Comparison of ENCODE assay signal across 10 cellular contexts in the genomic region with DNA sequence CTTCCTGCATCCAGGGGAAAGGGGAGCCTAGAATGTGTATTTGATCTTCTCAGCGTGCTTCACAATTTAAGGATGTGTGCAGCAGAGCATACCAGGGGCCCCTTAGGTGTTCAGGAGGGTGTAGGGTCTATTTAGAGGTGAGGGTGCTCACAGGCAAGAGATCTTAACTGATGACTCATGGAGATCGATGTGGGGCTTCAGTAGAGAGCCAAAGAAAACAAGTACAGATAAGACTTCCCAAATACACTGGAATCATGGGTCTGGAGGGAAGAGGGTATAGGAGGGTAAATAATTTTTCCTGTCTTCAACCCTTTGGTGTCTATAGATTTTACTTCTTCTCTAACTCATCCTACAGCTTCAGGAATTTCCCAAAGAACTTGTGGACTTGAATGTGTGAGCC.
"Had no signal": no experiment of that assay in that cellular context is flagged by ENCODE, and none has a peak within 500 bp of the region (broad histone marks: within the 10 kb centered on the region; RNA-seq: fewer than 3 reads in every experiment).

No MANE protein-coding gene starts in this region.

- DNase-seq: GM23248, GOT3, H7, HFFc6, IMR-90, KG1 had no signal

- FAIRE-seq: K562 had no signal

- H3K36me3 ChIP-seq: HAP-1 had no signal

- H2AFZ ChIP-seq: GM23248 had no signal

- H3K27ac Mint-ChIP-seq: HFFc6 had no signal

- H3K4me3 ChIP-seq: GM23248, HAP-1, K562 had no signal

- H3K9ac ChIP-seq: GM23248 had no signal

- ATAC-seq: HCT116, K562 had no signal

- H3K27ac ChIP-seq: GM23248, HL-60 had no signal

- H3K9me3 ChIP-seq: HAP-1 had no signal

- H3K4me3 Mint-ChIP-seq: HFFc6 had no signal

- H3K4me1 ChIP-seq: HAP-1 had no signal
